ENCODE assay signal across 30 cellular contexts in genomic region chr1:51699376-51699775, GRCh38.
"Had no signal": no experiment of that assay in that cellular context is flagged by ENCODE, and none has a peak within 500 bp of the region (broad histone marks: within the 10 kb centered on the region; RNA-seq: fewer than 3 reads in every experiment).

No MANE protein-coding gene starts in this region.

- DNase-seq: activated CD4-positive, alpha-beta memory T cell treated with anti-CD3 and anti-CD28 coated beads for 36 hours; activated CD4-positive, alpha-beta T cell treated with anti-CD3 and anti-CD28 coated beads, Interleukin-2, amount 10 ng/mL, durations not matched to agents 7 days and 5 days; activated CD4-positive, CD25-positive, alpha-beta regulatory T cell; activated CD8-positive, alpha-beta memory T cell treated with anti-CD3 and anti-CD28 coated beads for 24 hours; activated effector memory CD4-positive, alpha-beta T cell treated with anti-CD3 and anti-CD28 coated beads, Interleukin-2, amount 50 U/mL, for 16 hours; activated naive CD4-positive, alpha-beta T cell treated with Interleukin-2 at 50 U/mL for 16 hours; activated naive CD8-positive, alpha-beta T cell treated with anti-CD3 and anti-CD28 coated beads, Interleukin-2, amount 50 U/mL, for 24 hours; activated T-cell treated with anti-CD3 and anti-CD28 coated beads, Interleukin-2, amount 50 U/mL, for 4 hours; amniotic stem cell; body of pancreas; KBM-7; NCI-H1048; NCI-H187 treated with DMSO at 0.1 percent for 48 hours; NCI-H2081 treated with DMSO at 0.1 percent for 48 hours; NCI-H2171 treated with DMSO at 0.1 percent for 48 hours; NCI-H345; NCI-H510A; NCI-H526 treated with DMSO at 0.1 percent for 48 hours; NK-92 treated with Interleukin-12 subunit alpha and Interleukin-12 subunit beta, amount 100 ng/mL, for 24 hours; OCI-M1; Peyer's patch; Right ventricle myocardium superior; SJCRH30; SK-N-SH; T-helper 1 cell had no signal

- H3K36me3 Mint-ChIP-seq: activated naive CD4-positive, alpha-beta T cell treated with anti-CD3 and anti-CD28 coated beads, Interleukin-2, amount 50 U/mL, for 72 hours had no signal

- H3K4me1 ChIP-seq: body of pancreas, Peyer's patch, SJCRH30 had no signal

- H3K4me3 Mint-ChIP-seq: activated CD4-positive, alpha-beta memory T cell treated with anti-CD3 and anti-CD28 coated beads for 36 hours; activated CD4-positive, alpha-beta T cell treated with anti-CD3 and anti-CD28 coated beads, Interleukin-2, amount 10 ng/mL, durations not matched to agents 7 days and 5 days; activated naive CD8-positive, alpha-beta T cell treated with anti-CD3 and anti-CD28 coated beads, Interleukin-2, amount 50 U/mL, for 24 hours; activated T-cell treated with anti-CD3 and anti-CD28 coated beads, Interleukin-2, amount 50 U/mL, for 4 hours; central memory CD8-positive, alpha-beta T cell had no signal

- ATAC-seq: activated naive CD4-positive, alpha-beta T cell treated with anti-CD3 and anti-CD28 coated beads, Interleukin-2, amount 50 U/mL, for 72 hours; activated naive CD8-positive, alpha-beta T cell treated with anti-CD3 and anti-CD28 coated beads, Interleukin-2, amount 50 U/mL, for 24 hours; activated T-cell treated with anti-CD3 and anti-CD28 coated beads, Interleukin-2, amount 50 U/mL, for 4 hours; body of pancreas had no signal

- H3K4me1 Mint-ChIP-seq: activated CD4-positive, alpha-beta T cell treated with anti-CD3 and anti-CD28 coated beads, Interleukin-2, amount 10 ng/mL, durations not matched to agents 7 days and 5 days; activated naive CD8-positive, alpha-beta T cell treated with anti-CD3 and anti-CD28 coated beads, Interleukin-2, amount 50 U/mL, for 24 hours had no signal

- H3K36me3 ChIP-seq: ascending aorta, SJCRH30 had no signal

- H3K27ac Mint-ChIP-seq: activated CD4-positive, alpha-beta memory T cell treated with anti-CD3 and anti-CD28 coated beads for 36 hours; activated CD4-positive, alpha-beta T cell treated with anti-CD3 and anti-CD28 coated beads, Interleukin-2, amount 10 ng/mL, durations not matched to agents 7 days and 5 days; activated naive CD4-positive, alpha-beta T cell treated with anti-CD3 and anti-CD28 coated beads, Interleukin-2, amount 50 U/mL, for 72 hours; activated naive CD8-positive, alpha-beta T cell treated with anti-CD3 and anti-CD28 coated beads, Interleukin-2, amount 50 U/mL, for 24 hours had no signal

- H3K9me3 ChIP-seq: ascending aorta, body of pancreas, Peyer's patch, SK-N-SH had no signal

- H3K27me3 Mint-ChIP-seq: activated CD4-positive, alpha-beta memory T cell treated with anti-CD3 and anti-CD28 coated beads for 36 hours; activated CD4-positive, alpha-beta T cell treated with anti-CD3 and anti-CD28 coated beads, Interleukin-2, amount 10 ng/mL, durations not matched to agents 7 days and 5 days; activated naive CD8-positive, alpha-beta T cell treated with anti-CD3 and anti-CD28 coated beads, Interleukin-2, amount 50 U/mL, for 24 hours; central memory CD8-positive, alpha-beta T cell had no signal

- H3K27ac ChIP-seq: ascending aorta, body of pancreas, Peyer's patch, RWPE1, SJCRH30, VCaP had no signal

- H3K9me3 Mint-ChIP-seq: activated CD4-positive, alpha-beta T cell treated with anti-CD3 and anti-CD28 coated beads, Interleukin-2, amount 10 ng/mL, durations not matched to agents 7 days and 5 days; activated naive CD4-positive, alpha-beta T cell treated with anti-CD3 and anti-CD28 coated beads, Interleukin-2, amount 50 U/mL, for 72 hours; activated naive CD8-positive, alpha-beta T cell treated with anti-CD3 and anti-CD28 coated beads, Interleukin-2, amount 50 U/mL, for 24 hours; activated T-cell treated with anti-CD3 and anti-CD28 coated beads, Interleukin-2, amount 50 U/mL, for 4 hours; central memory CD8-positive, alpha-beta T cell had no signal

- H3K27me3 ChIP-seq: ascending aorta, body of pancreas, Peyer's patch, SJCRH30 had no signal

- H3K4me3 ChIP-seq: ascending aorta, body of pancreas, Peyer's patch, SJCRH30 had no signal
